ENCODE assay signal across 17 cellular contexts in genomic region chr10:17561131-17561530, GRCh38.
"Had no signal": no experiment of that assay in that cellular context is flagged by ENCODE, and none has a peak within 500 bp of the region (broad histone marks: within the 10 kb centered on the region; RNA-seq: fewer than 3 reads in every experiment).

No MANE protein-coding gene starts in this region.

- H3K4me1 Mint-ChIP-seq: central memory CD8-positive, alpha-beta T cell; stimulated activated effector memory CD8-positive, alpha-beta T cell treated with anti-CD3 and anti-CD28 coated beads, Interleukin-12 subunit alpha, Interleukin-12 subunit beta, amount 100 ng/mL, for 72 hours had no signal

- H3K36me3 Mint-ChIP-seq: naive B cell; stimulated activated effector memory CD8-positive, alpha-beta T cell treated with anti-CD3 and anti-CD28 coated beads, Interleukin-12 subunit alpha, Interleukin-12 subunit beta, amount 100 ng/mL, for 72 hours had no signal

- H3K36me3 ChIP-seq: heart left ventricle, neutrophil, right lobe of liver, tibial artery, upper lobe of left lung had no signal

- H3K27me3 ChIP-seq: heart left ventricle, neutrophil, right lobe of liver, tibial artery, upper lobe of left lung had no signal

- H3K9me3 ChIP-seq: heart left ventricle, neutrophil, psoas muscle, right lobe of liver, tibial artery, upper lobe of left lung had no signal

- H3K4me1 ChIP-seq: heart left ventricle, right lobe of liver, tibial artery, upper lobe of left lung had no signal

- H3K27ac Mint-ChIP-seq: effector memory CD8-positive, alpha-beta T cell; nephron progenitor cell; stimulated activated effector memory CD8-positive, alpha-beta T cell treated with anti-CD3 and anti-CD28 coated beads, Interleukin-12 subunit alpha, Interleukin-12 subunit beta, amount 100 ng/mL, for 72 hours; stimulated activated naive CD8-positive, alpha-beta T cell treated with anti-CD3 and anti-CD28 coated beads, Interleukin-15, Interleukin-2, amounts not matched to agents 100 ng/mL and 50 ng/mL, for 24 hours had no signal

- H3K4me3 ChIP-seq: heart left ventricle, psoas muscle, right lobe of liver, tibial artery, upper lobe of left lung had no signal

- H3K27ac ChIP-seq: heart left ventricle, neutrophil, right lobe of liver, tibial artery, upper lobe of left lung had no signal

- DNase-seq: effector memory CD8-positive, alpha-beta T cell; heart left ventricle; hippocampal formation; mesendoderm; naive B cell; nephron progenitor cell; psoas muscle; retina; right lobe of liver; stimulated activated CD4-positive, alpha-beta T cell treated with anti-CD3 and anti-CD28 coated beads, Interleukin-4, amount 100 ng/mL, for 1 hour; stimulated activated CD8-positive, alpha-beta memory T cell treated with anti-CD3 and anti-CD28 coated beads, Interleukin-4, amount 100 ng/mL, for 48 hours; tibial artery; upper lobe of left lung had no signal

- ATAC-seq: effector memory CD8-positive, alpha-beta T cell; heart left ventricle; psoas muscle; right lobe of liver; stimulated activated effector memory CD8-positive, alpha-beta T cell treated with anti-CD3 and anti-CD28 coated beads, Interleukin-12 subunit alpha, Interleukin-12 subunit beta, amount 100 ng/mL, for 72 hours had no signal

- H3K27me3 Mint-ChIP-seq: central memory CD8-positive, alpha-beta T cell; effector memory CD8-positive, alpha-beta T cell; stimulated activated naive CD8-positive, alpha-beta T cell treated with anti-CD3 and anti-CD28 coated beads, Interleukin-15, Interleukin-2, amounts not matched to agents 100 ng/mL and 50 ng/mL, for 24 hours had no signal

- H3K9me3 Mint-ChIP-seq: central memory CD8-positive, alpha-beta T cell; effector memory CD8-positive, alpha-beta T cell; naive B cell; nephron progenitor cell; stimulated activated effector memory CD8-positive, alpha-beta T cell treated with anti-CD3 and anti-CD28 coated beads, Interleukin-12 subunit alpha, Interleukin-12 subunit beta, amount 100 ng/mL, for 72 hours; stimulated activated naive CD8-positive, alpha-beta T cell treated with anti-CD3 and anti-CD28 coated beads, Interleukin-15, Interleukin-2, amounts not matched to agents 100 ng/mL and 50 ng/mL, for 24 hours had no signal

- H3K4me3 Mint-ChIP-seq: central memory CD8-positive, alpha-beta T cell; effector memory CD8-positive, alpha-beta T cell; naive B cell; nephron progenitor cell; stimulated activated effector memory CD8-positive, alpha-beta T cell treated with anti-CD3 and anti-CD28 coated beads, Interleukin-12 subunit alpha, Interleukin-12 subunit beta, amount 100 ng/mL, for 72 hours; stimulated activated naive CD8-positive, alpha-beta T cell treated with anti-CD3 and anti-CD28 coated beads, Interleukin-15, Interleukin-2, amounts not matched to agents 100 ng/mL and 50 ng/mL, for 24 hours had no signal
